Comparison of ENCODE assay signal across 11 cellular contexts in genomic region chrX:43644124-43644701, GRCh38. TPM values are rescaled to one million over a fixed set of nuclear protein-coding genes. Genes with fewer than 3 reads are reported as not detected.
A peak's percentile ranks its signal among the peaks of the same experiment; 100 is the strongest.
DNase-seq lines count a peak whose midpoint lies in the region; ATAC-seq, FAIRE-seq and TF ChIP-seq lines count a peak whose summit lies in the region.
"Had no signal": no experiment of that assay in that cellular context is flagged by ENCODE, and none has a peak within 500 bp of the region (broad histone marks: within the 10 kb centered on the region; RNA-seq: fewer than 3 reads in every experiment).

No MANE protein-coding gene starts in this region.

- H3K36me3 ChIP-seq in bronchial epithelial cell (ENCODE audit: control insufficient read depth, insufficient read depth, low read length) = no peaks in the 10 kb centered on the region
- no peaks in the 10 kb centered on the region for H3K36me3 ChIP-seq in mesenchymal stem cell (ENCODE audit: control insufficient read depth in 1 of 2, insufficient read depth in 2 of 2, low read depth in 1 of 2, low read length in 2 of 2)
- H3K36me3 ChIP-seq in colonic mucosa = no peaks in the 10 kb centered on the region

- no peak overlapping the region for H3K4me2 ChIP-seq in mesenchymal stem cell (ENCODE audit: low read length, poor library complexity, severe bottlenecking)

- no peak overlapping the region for H3K14ac ChIP-seq in mesenchymal stem cell (ENCODE audit: low read length in 2 of 2)

- H2BK12ac ChIP-seq in mesenchymal stem cell (ENCODE audit: low read length in 2 of 2) = peak overlapping the region in 1 of 2 experiments; percentile 31

- H4K91ac ChIP-seq in mesenchymal stem cell (ENCODE audit: low read length) = no peak overlapping the region

- peak overlapping the region in 1 of 2 experiments; percentile 79 for H3K4ac ChIP-seq in mesenchymal stem cell (ENCODE audit: low read depth in 1 of 2, low read length in 2 of 2)

- peak; percentile 76 for DNase-seq in CD1c-positive myeloid dendritic cell (ENCODE audit: extremely low spot score)
- DNase-seq in LHCN-M2 (ENCODE audit: low read depth) = peak; percentile 81
- DNase-seq in bronchial epithelial cell (ENCODE audit: low read depth) = peak; percentile 88
- peak; percentile 95 for DNase-seq in mesenchymal stem cell
- DNase-seq in colonic mucosa = no peak
- no peak for DNase-seq in NCI-H2081 (lab: John Stamatoyannopoulos, UW)
- DNase-seq: hippocampal formation had no signal

- H3K18ac ChIP-seq in mesenchymal stem cell (ENCODE audit: low read depth in 1 of 2, low read length in 2 of 2) = no peak overlapping the region

- H3K23ac ChIP-seq in mesenchymal stem cell (ENCODE audit: low read length in 2 of 2) = no peak overlapping the region

- H3K4me3 ChIP-seq in bronchial epithelial cell (ENCODE audit: low read depth, low read length) (no peak overlapping the region), mesenchymal stem cell (ENCODE audit: insufficient read depth in 1 of 2, low read depth in 1 of 2, low read length in 2 of 2) (no peak overlapping the region), colonic mucosa (no peak overlapping the region)

- no peak overlapping the region for H2BK5ac ChIP-seq in mesenchymal stem cell (ENCODE audit: low read depth, low read length, poor library complexity, severe bottlenecking)

- H2BK120ac ChIP-seq in mesenchymal stem cell (ENCODE audit: low read depth, low read length) = no peak overlapping the region

- FAIRE-seq in bronchial epithelial cell (lab: Jason Lieb, UNC) = no peak

- no peak overlapping the region for H4K8ac ChIP-seq in mesenchymal stem cell (ENCODE audit: low read length)

- H3K27ac ChIP-seq in mesenchymal stem cell (ENCODE audit: low read length, poor library complexity, severe bottlenecking) (peak overlapping the region; percentile 60), colonic mucosa (no peak overlapping the region)

- TF ChIP-seq CTCF in bronchial epithelial cell (IDR thresholded peaks at IDR 0.05; ENCODE audit: insufficient read depth, low read length, severe bottlenecking) (no peak), colonic mucosa (IDR thresholded peaks at IDR 0.05) (no peak)

- H3K79me1 ChIP-seq in mesenchymal stem cell (replicated peaks; ENCODE audit: low read length, poor library complexity, severe bottlenecking) = no peaks in the 10 kb centered on the region

- H3K27me3 ChIP-seq in bronchial epithelial cell (ENCODE audit: control insufficient read depth, insufficient read depth, low read length) (no peaks in the 10 kb centered on the region), mesenchymal stem cell (ENCODE audit: control insufficient read depth in 1 of 2, insufficient read depth in 1 of 2, low read length in 2 of 2) (no peaks in the 10 kb centered on the region), colonic mucosa (no peaks in the 10 kb centered on the region)

- ATAC-seq in HG03280 (IDR thresholded peaks at IDR 0.05; ENCODE audit: unreplicated experiment) (no peak), GM21786 (IDR thresholded peaks at IDR 0.05; ENCODE audit: unreplicated experiment) (no peak)
- ATAC-seq: activated CD4-positive, CD25-positive, alpha-beta regulatory T cell treated with anti-CD3 and anti-CD28 coated beads, Interleukin-2, amount 50 U/mL, for 24 hours had no signal

- H2AFZ ChIP-seq in mesenchymal stem cell (ENCODE audit: low read depth, low read length) = no peak overlapping the region

- no peak overlapping the region for H2BK15ac ChIP-seq in mesenchymal stem cell (ENCODE audit: low read depth, poor library complexity, severe bottlenecking)

- H3K9ac ChIP-seq in mesenchymal stem cell (ENCODE audit: low read length) (peak overlapping the region; percentile 35), colonic mucosa (ENCODE audit: low read depth in 2 of 2, low read length in 2 of 2) (no peak overlapping the region)

- peaks cover 4% of the 10 kb centered on the region for H3K4me1 ChIP-seq in mesenchymal stem cell (ENCODE audit: control insufficient read depth, insufficient read depth, low read depth, low read length)
- H3K4me1 ChIP-seq in colonic mucosa = no peaks in the 10 kb centered on the region

- intact Hi-C loops in colonic mucosa (cut with DNase I) = no loop called here

- no peak overlapping the region for H2AK5ac ChIP-seq in mesenchymal stem cell (ENCODE audit: low read length, severe bottlenecking)

- H3K9me3 ChIP-seq in mesenchymal stem cell (ENCODE audit: control insufficient read depth, low read length) (no peaks in the 10 kb centered on the region), colonic mucosa (no peaks in the 10 kb centered on the region)

- 5% methylated on average over 3 of the region's 3 CpGs for WGBS in mesenchymal stem cell

RNA-seq across cellular contexts. Expression of gene MAOA, which starts 11.9 kb away (rescaled TPM):
- total RNA-seq in LHCN-M2 (2014; rRNA removed) = 4.6 and 5.0 TPM in 2 replicates
- polyA plus RNA-seq in LHCN-M2 (2012) = 2.5 TPM
- 126 and 137 TPM in 2 replicates for total RNA-seq in bronchial epithelial cell
- polyA plus RNA-seq in mesenchymal stem cell (2013, experiment 1 of 2) = 22.5 TPM
- 24.1 TPM for polyA plus RNA-seq in mesenchymal stem cell (2013, experiment 2 of 2)
- 100 to 1,000 TPM; 307 to 349 TPM for total RNA-seq in colonic mucosa
- polyA plus RNA-seq: IgD-negative memory B cell had no signal

Comparison
In these comparisons a context has a peak if more than half of its experiments do, and no peak if none do; other contexts are left out.
1. DNase-seq: peak in CD1c-positive myeloid dendritic cell (single experiment), LHCN-M2 (single experiment), bronchial epithelial cell (single experiment) and mesenchymal stem cell (single experiment); none in colonic mucosa (single experiment) and NCI-H2081 (0 of 2).
2. RNA of gene MAOA, which starts 11.9 kb away (total RNA-seq): 307 to 349 TPM in colonic mucosa and 126 to 137 TPM in bronchial epithelial cell; 4.6 to 5.0 TPM in LHCN-M2; every median in the first group is over 10 times any median in the second.